ENCODE assay signal across 8 cellular contexts in the genomic region with DNA sequence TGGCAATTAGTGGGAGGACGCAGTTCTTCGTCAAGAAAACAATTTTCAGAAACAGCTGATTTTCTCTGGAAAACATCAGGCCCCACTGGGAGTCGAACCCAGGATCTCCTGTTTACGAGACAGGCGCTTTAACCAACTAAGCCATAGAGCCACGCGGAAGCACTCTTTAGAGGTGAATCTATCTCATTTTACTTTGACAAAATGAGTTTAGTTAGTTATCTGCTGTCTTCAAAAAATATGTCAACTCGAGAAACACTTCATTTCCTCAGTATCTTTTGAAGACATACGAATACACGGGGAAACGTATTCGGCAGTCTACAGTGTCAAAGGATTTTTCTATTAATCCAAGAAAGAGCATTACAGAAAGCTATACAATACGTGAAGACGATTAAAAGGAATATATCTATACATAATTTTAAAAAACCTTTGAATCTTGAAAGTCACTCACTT. TPM values are rescaled to one million over a fixed set of nuclear protein-coding genes. Genes with fewer than 3 reads are reported as not detected.
DNase-seq lines count a peak whose midpoint lies in the region; ATAC-seq, FAIRE-seq and TF ChIP-seq lines count a peak whose summit lies in the region.

No MANE protein-coding gene starts in this region.

- H3K27me3 ChIP-seq in right atrium auricular region = no peaks in the 10 kb centered on the region
- no peaks in the 10 kb centered on the region for H3K27me3 ChIP-seq in neural progenitor cell

- H3K36me3 Mint-ChIP-seq in neural progenitor cell = no peaks in the 10 kb centered on the region

- peak overlapping the region; percentile 87 for H3K4me3 Mint-ChIP-seq in neural progenitor cell

- H3K9me3 Mint-ChIP-seq in neural progenitor cell = no peaks in the 10 kb centered on the region

- H4K20me1 ChIP-seq in neural progenitor cell (ENCODE audit: low read depth) = no peaks in the 10 kb centered on the region

- H3K9me3 ChIP-seq in right atrium auricular region (no peaks in the 10 kb centered on the region), neural progenitor cell (ENCODE audit: low read depth) (no peaks in the 10 kb centered on the region)

- H3K27ac ChIP-seq in right atrium auricular region (no peak overlapping the region), coronary artery (no peak overlapping the region), neural progenitor cell (no peak overlapping the region)

- H3K4me3 ChIP-seq in right atrium auricular region (peak overlapping the region; percentile 16 to 39), coronary artery (peak overlapping the region; percentile 62), neural progenitor cell (peak overlapping the region; percentile 65)

- H3K4me2 ChIP-seq in neural progenitor cell = peak overlapping the region; percentile 83

- TF ChIP-seq POLR2A in GM12892 (IDR thresholded peaks at IDR 0.05; ENCODE audit: low read depth, low read length) = no peak

- peaks cover 8% of the 10 kb centered on the region for H3K27me3 Mint-ChIP-seq in neural progenitor cell (ENCODE audit: insufficient read depth, low read depth)

- H2AFZ ChIP-seq in neural progenitor cell (replicated peaks) = peak overlapping the region; percentile 71

- DNase-seq in right atrium auricular region (ENCODE audit: low spot score) (no peak), cardiac septum (ENCODE audit: low spot score) (no peak), coronary artery (ENCODE audit: low spot score) (no peak), neural progenitor cell (ENCODE audit: low spot score) (peak; percentile 70), GM12892 (ENCODE audit: insufficient read length) (no peak), NCI-H510A treated with DMSO at 0.1 percent for 48 hours (lab: John Stamatoyannopoulos, UW) (no peak)

- peak overlapping the region; percentile 72 for H3K27ac Mint-ChIP-seq in neural progenitor cell

- H3F3A ChIP-seq in neural progenitor cell (ENCODE audit: low read depth) = peaks cover 7% of the 10 kb centered on the region

- TF ChIP-seq CTCF in right atrium auricular region (IDR thresholded peaks at IDR 0.05) = no peak
- TF ChIP-seq CTCF in coronary artery (IDR thresholded peaks at IDR 0.05) = no peak
- no peak for TF ChIP-seq CTCF in neural progenitor cell (IDR thresholded peaks at IDR 0.05)

- no peaks in the 10 kb centered on the region for H3K79me2 ChIP-seq in neural progenitor cell (ENCODE audit: low read depth)

- no peak overlapping the region for H3K9ac ChIP-seq in neural progenitor cell

- H3K4me1 ChIP-seq in right atrium auricular region (no peaks in the 10 kb centered on the region), neural progenitor cell (peaks cover 4% of the 10 kb centered on the region)

- no peak for ATAC-seq in GM19467 (IDR thresholded peaks at IDR 0.05; ENCODE audit: unreplicated experiment)

- intact Hi-C loops in cardiac septum (cut with DNase I) = no loop called here

- H3K4me1 Mint-ChIP-seq in neural progenitor cell = peaks cover 29% of the 10 kb centered on the region

- H3K36me3 ChIP-seq in right atrium auricular region = no peaks in the 10 kb centered on the region
- H3K36me3 ChIP-seq in neural progenitor cell = no peaks in the 10 kb centered on the region

- no peak for FAIRE-seq in GM12892 (lab: Jason Lieb, UNC)

TF ChIP-seq in PFSK-1, 5 proteins besides CTCF, POLR2A, EP300 and RAD21:
- no peak for TF ChIP-seq SIN3A (IDR thresholded peaks at IDR 0.05; ENCODE audit: borderline replicate concordance, insufficient read depth, low read length)
- TF ChIP-seq POLR2AphosphoS5 (IDR thresholded peaks at IDR 0.05; ENCODE audit: low read depth, low read length) = no peak
- TF ChIP-seq, protein P1, sequence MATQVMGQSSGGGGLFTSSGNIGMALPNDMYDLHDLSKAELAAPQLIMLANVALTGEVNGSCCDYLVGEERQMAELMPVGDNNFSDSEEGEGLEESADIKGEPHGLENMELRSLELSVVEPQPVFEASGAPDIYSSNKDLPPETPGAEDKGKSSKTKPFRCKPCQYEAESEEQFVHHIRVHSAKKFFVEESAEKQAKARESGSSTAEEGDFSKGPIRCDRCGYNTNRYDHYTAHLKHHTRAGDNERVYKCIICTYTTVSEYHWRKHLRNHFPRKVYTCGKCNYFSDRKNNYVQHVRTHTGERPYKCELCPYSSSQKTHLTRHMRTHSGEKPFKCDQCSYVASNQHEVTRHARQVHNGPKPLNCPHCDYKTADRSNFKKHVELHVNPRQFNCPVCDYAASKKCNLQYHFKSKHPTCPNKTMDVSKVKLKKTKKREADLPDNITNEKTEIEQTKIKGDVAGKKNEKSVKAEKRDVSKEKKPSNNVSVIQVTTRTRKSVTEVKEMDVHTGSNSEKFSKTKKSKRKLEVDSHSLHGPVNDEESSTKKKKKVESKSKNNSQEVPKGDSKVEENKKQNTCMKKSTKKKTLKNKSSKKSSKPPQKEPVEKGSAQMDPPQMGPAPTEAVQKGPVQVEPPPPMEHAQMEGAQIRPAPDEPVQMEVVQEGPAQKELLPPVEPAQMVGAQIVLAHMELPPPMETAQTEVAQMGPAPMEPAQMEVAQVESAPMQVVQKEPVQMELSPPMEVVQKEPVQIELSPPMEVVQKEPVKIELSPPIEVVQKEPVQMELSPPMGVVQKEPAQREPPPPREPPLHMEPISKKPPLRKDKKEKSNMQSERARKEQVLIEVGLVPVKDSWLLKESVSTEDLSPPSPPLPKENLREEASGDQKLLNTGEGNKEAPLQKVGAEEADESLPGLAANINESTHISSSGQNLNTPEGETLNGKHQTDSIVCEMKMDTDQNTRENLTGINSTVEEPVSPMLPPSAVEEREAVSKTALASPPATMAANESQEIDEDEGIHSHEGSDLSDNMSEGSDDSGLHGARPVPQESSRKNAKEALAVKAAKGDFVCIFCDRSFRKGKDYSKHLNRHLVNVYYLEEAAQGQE (IDR thresholded peaks at IDR 0.05; ENCODE audit: insufficient read depth in 1 of 2, low read depth in 2 of 2, low read length in 2 of 2) = no peak
- TF ChIP-seq TAF1 (IDR thresholded peaks at IDR 0.05; ENCODE audit: borderline replicate concordance, insufficient read depth, low read length) = peak; percentile 45; the same call in 1 of the 2 replicates

RNA-seq across cellular contexts. Expression of a gene that starts 26.7 kb away (rescaled TPM):
- not detected for total RNA-seq in right atrium auricular region
- total RNA-seq in cardiac septum = not detected
- polyA plus RNA-seq in PFSK-1 (2012; ENCODE audit: insufficient read length, low read depth) = not detected
- total RNA-seq in neural progenitor cell (ENCODE audit: low replicate concordance) = not detected in 2 replicates
- not detected for polyA plus RNA-seq in GM12892 (2012; ENCODE audit: missing spikeins)

RNA-seq across cellular contexts. Expression of a gene that starts 36.7 kb away (rescaled TPM):
- not detected for total RNA-seq in right atrium auricular region
- not detected for total RNA-seq in cardiac septum
- not detected for polyA plus RNA-seq in PFSK-1 (2012; ENCODE audit: insufficient read length, low read depth)
- not detected in 2 replicates for total RNA-seq in neural progenitor cell (ENCODE audit: low replicate concordance)
- polyA plus RNA-seq in GM12892 (2012; ENCODE audit: missing spikeins) = not detected

RNA-seq across cellular contexts. Expression of a gene that starts 45.6 kb away (rescaled TPM):
- total RNA-seq in right atrium auricular region (under 1 TPM; 0.59 to 0.79 TPM), cardiac septum (1.6 TPM), neural progenitor cell (ENCODE audit: low replicate concordance) (20.4 and 21.3 TPM in 2 replicates)
- polyA plus RNA-seq in PFSK-1 (2012; ENCODE audit: insufficient read length, low read depth) = 0.56 TPM
- 0.95 TPM for polyA plus RNA-seq in GM12892 (2012; ENCODE audit: missing spikeins)
